Comparison of ENCODE assay signal across 13 cellular contexts in the genomic region with DNA sequence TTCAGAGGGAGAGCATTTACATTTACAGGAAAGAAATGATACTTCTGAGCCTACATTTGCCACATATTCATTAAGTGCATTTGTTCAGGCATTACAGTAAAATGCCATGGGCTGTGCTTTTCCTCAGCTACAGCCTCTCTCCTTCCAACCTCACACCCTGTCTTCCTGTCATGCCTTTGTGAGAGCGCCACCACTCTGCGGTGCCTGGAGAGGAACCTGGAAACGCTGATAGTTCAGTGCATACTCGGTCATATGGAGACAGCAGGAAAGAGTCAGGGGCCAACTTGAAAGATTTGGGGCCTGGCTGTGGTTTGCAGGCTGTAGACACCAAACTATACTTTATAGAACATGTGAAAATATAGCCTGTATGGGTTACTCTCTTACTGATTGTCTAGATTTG. TPM values are rescaled to one million over a fixed set of nuclear protein-coding genes. Genes with fewer than 3 reads are reported as not detected.
DNase-seq lines count a peak whose midpoint lies in the region; ATAC-seq, FAIRE-seq and TF ChIP-seq lines count a peak whose summit lies in the region.
"Had no signal": no experiment of that assay in that cellular context is flagged by ENCODE, and none has a peak within 500 bp of the region (broad histone marks: within the 10 kb centered on the region; RNA-seq: fewer than 3 reads in every experiment).

No MANE protein-coding gene starts in this region.

- TF ChIP-seq POLR2A in lower leg skin (IDR thresholded peaks at IDR 0.05): no peak
- TF ChIP-seq POLR2A in GM12892 (IDR thresholded peaks at IDR 0.05; ENCODE audit: low read depth, low read length): no peak

- peak; percentile 39 for ATAC-seq in HG02610 (IDR thresholded peaks at IDR 0.05; ENCODE audit: unreplicated experiment)

- H3K4me3 ChIP-seq in bronchial epithelial cell (ENCODE audit: low read depth, low read length) (no peak overlapping the region), lower leg skin (ENCODE audit: low read depth, poor library complexity, severe bottlenecking) (no peak overlapping the region)
- H3K4me3 ChIP-seq: esophagus squamous epithelium had no signal

- intact Hi-C loops in lower leg skin (cut with DNase I; ENCODE audit: low total_unique reads): no loop called here

- 46 to 53% methylated on average over 4 of the region's 4 CpGs for WGBS in lower leg skin, 2 donors

- FAIRE-seq in bronchial epithelial cell (lab: Jason Lieb, UNC): no peak
- FAIRE-seq in GM12892 (lab: Jason Lieb, UNC): no peak

- TF ChIP-seq CTCF in bronchial epithelial cell (IDR thresholded peaks at IDR 0.05; ENCODE audit: insufficient read depth, low read length, severe bottlenecking) (peak; percentile 31), lower leg skin (IDR thresholded peaks at IDR 0.05) (no peak)

- no peaks in the 10 kb centered on the region for H3K27me3 ChIP-seq in bronchial epithelial cell (ENCODE audit: control insufficient read depth, insufficient read depth, low read length)
- H3K27me3 ChIP-seq: esophagus squamous epithelium had no signal

- H3K36me3 ChIP-seq in bronchial epithelial cell (ENCODE audit: control insufficient read depth, insufficient read depth, low read length): peaks cover 3% of the 10 kb centered on the region

- DNase-seq in GDM1 (lab: John Stamatoyannopoulos, UW) (peak; percentile 43), bronchial epithelial cell (ENCODE audit: low read depth) (no peak), medulla oblongata (ENCODE audit: extremely low spot score) (peak; percentile 62), lower leg skin (ENCODE audit: low spot score in 2 of 2) (no peak), GM12892 (ENCODE audit: insufficient read length) (no peak), cerebellar nuclear complex (lab: John Stamatoyannopoulos, UW) (no peak)
- DNase-seq: activated CD8-positive, alpha-beta memory T cell treated with anti-CD3 and anti-CD28 coated beads, Interleukin-2, amount 50 U/mL, for 4 hours; Calu3; esophagus squamous epithelium; NCI-H1694; stimulated activated CD4-positive, alpha-beta T cell treated with anti-CD3 and anti-CD28 coated beads, Interleukin-12 subunit alpha, Interleukin-12 subunit beta, amount 100 ng/mL, for 4 hours; stimulated activated CD8-positive, alpha-beta memory T cell treated with anti-CD3 and anti-CD28 coated beads, Interleukin-4, amount 100 ng/mL, for 48 hours had no signal

RNA-seq across cellular contexts. Expression of gene NFKB1, which starts 40.5 kb away (rescaled TPM):
- total RNA-seq in bronchial epithelial cell (19.0 and 24.1 TPM in 2 replicates), lower leg skin (10 to 100 TPM; 37.9 to 45.5 (median 43.4) TPM)
- 46.8 TPM for polyA plus RNA-seq in GM12892 (2012; ENCODE audit: missing spikeins)

Comparison
In these comparisons a context has a peak if more than half of its experiments do, and no peak if none do; other contexts are left out.
1. DNase-seq: peak in GDM1 (single experiment) and medulla oblongata (single experiment); none in bronchial epithelial cell (single experiment), lower leg skin (0 of 2), GM12892 (single experiment) and cerebellar nuclear complex (0 of 2).